Comparison of ENCODE assay signal across 8 cellular contexts in genomic region chr10:13099144-13099665, GRCh38. TPM values are rescaled to one million over a fixed set of nuclear protein-coding genes. Genes with fewer than 3 reads are reported as not detected.
DNase-seq lines count a peak whose midpoint lies in the region; ATAC-seq, FAIRE-seq and TF ChIP-seq lines count a peak whose summit lies in the region.

No MANE protein-coding gene starts in this region.

- DNase-seq in GM10248 (ENCODE audit: extremely low spot score) (peak; percentile 74), GM23338 (ENCODE audit: low spot score) (peak; percentile 93), Karpas-422 (no peak), SK-N-SH (peak; percentile 74), GM12878 (ENCODE audit: low read depth, low spot score) (no peak), hippocampal formation (lab: John Stamatoyannopoulos, UW) (peak; percentile 67 to 78), cortex of kidney (lab: John Stamatoyannopoulos, UW) (no peak)

- TF ChIP-seq POLR2A in GM12878 (IDR thresholded peaks at IDR 0.05; ENCODE audit: low read depth, low read length), result no peak

- no TSS peak for BruUV-seq in GM12878 (replicated peaks; lab: Mats Ljungman, UMichigan)

- POLR2A ChIA-PET in GM10248 (lab: Yijun Ruan, JAX) (no interaction called here), SK-N-SH (lab: Yijun Ruan, JAX) (no interaction called here), GM12878 (lab: Charles Lee) (interaction anchor here (0.6 to 1.0 kb wide), 2 partner anchors 203 to 317 kb away, joined by 3 to 4 read pairs; no protein-coding TSS in a partner anchor)

- H3K9ac ChIP-seq in Karpas-422 (ENCODE audit: low read length) (no peak overlapping the region; the same call in 1 of the 2 replicates), SK-N-SH (peak overlapping the region; percentile 85), GM12878 (ENCODE audit: control insufficient read depth, insufficient read depth, low read length) (peak overlapping the region; percentile 14; the same call in 1 of the 2 replicates), rectal smooth muscle tissue (ENCODE audit: low read length) (no peak overlapping the region)

- H3K36me3 ChIP-seq in GM23338 (ENCODE audit: insufficient read depth), result no peaks in the 10 kb centered on the region; the same call in 1 of the 2 replicates
- no peaks in the 10 kb centered on the region for H3K36me3 ChIP-seq in Karpas-422 (ENCODE audit: insufficient read depth, low read length)
- H3K36me3 ChIP-seq in SK-N-SH (replicated peaks in 1 of 2; ENCODE audit: control insufficient read depth in 1 of 2, insufficient read depth in 2 of 2, low read length in 1 of 2), result no peaks in the 10 kb centered on the region
- H3K36me3 ChIP-seq in GM12878 (ENCODE audit: control insufficient read depth in 2 of 2, insufficient read depth in 2 of 2, low read length in 1 of 2), result no peaks in the 10 kb centered on the region
- no peaks in the 10 kb centered on the region for H3K36me3 ChIP-seq in rectal smooth muscle tissue (ENCODE audit: control insufficient read depth, insufficient read depth, low read length)

- H3K4me3 Mint-ChIP-seq in GM23338, result peak overlapping the region; percentile 85

- 1% methylated on average over 14 of the region's 14 CpGs for WGBS in SK-N-SH (ENCODE audit: low lambda C conversion rate)
- 2% methylated on average over 12 of the region's 14 CpGs for WGBS in GM12878 (ENCODE audit: insufficient coverage, insufficient replicate concordance, low lambda C conversion rate, missing lambda C conversion rate)

- RAD21 ChIA-PET in GM12878 (lab: Charles Lee; ENCODE audit: unreplicated experiment), result interaction anchor here (0.6 to 1.4 kb wide), 9 partner anchors 16 to 884 kb away, joined by 3 to 6 read pairs (median 3); no protein-coding TSS in a partner anchor

- H3K27me3 ChIP-seq in GM23338 (ENCODE audit: insufficient read depth) (peaks cover 12% of the 10 kb centered on the region), Karpas-422 (ENCODE audit: low read length) (no peaks in the 10 kb centered on the region), SK-N-SH (ENCODE audit: insufficient read depth) (no peaks in the 10 kb centered on the region), GM12878 (replicated peaks in 1 of 2; ENCODE audit: control insufficient read depth in 2 of 2, insufficient read depth in 2 of 2, low read length in 1 of 2) (no peaks in the 10 kb centered on the region), rectal smooth muscle tissue (ENCODE audit: control insufficient read depth, insufficient read depth, low read length) (no peaks in the 10 kb centered on the region)

- H3K27ac ChIP-seq in GM23338 (ENCODE audit: low read depth), result peak overlapping the region; percentile 90
- no peak overlapping the region for H3K27ac ChIP-seq in Karpas-422 (ENCODE audit: low read length)
- peak overlapping the region; percentile 80 to 93 for H3K27ac ChIP-seq in SK-N-SH (ENCODE audit: low read depth in 2 of 2, low read length in 1 of 2)
- H3K27ac ChIP-seq in GM12878 (ENCODE audit: control insufficient read depth, insufficient read depth), result peak overlapping the region; percentile 22; the same call in 1 of the 2 replicates
- H3K27ac ChIP-seq in rectal smooth muscle tissue (ENCODE audit: low read depth, low read length), result peak overlapping the region; percentile 91

- TF ChIP-seq CTCF in GM10248 (IDR thresholded peaks at IDR 0.05; ENCODE audit: control extremely low read depth, extremely low read depth, low read depth, missing control alignments) (peak; percentile 60), GM23338 (conservative IDR thresholded peaks at IDR 0.05; ENCODE audit: low read depth in 2 of 2) (peak; percentile 36 to 67), SK-N-SH (IDR thresholded peaks at IDR 0.05) (peak; percentile 31), GM12878 (IDR thresholded peaks at IDR 0.05 in 2 of 3, conservative IDR thresholded peaks at IDR 0.05 in 1 of 3; ENCODE audit: control insufficient read depth in 2 of 3, extremely low read depth in 1 of 3, insufficient read depth in 1 of 3, low read depth in 3 of 3, low read length in 3 of 3) (peak; percentile 51 to 59 (median 57))

- SMC1A ChIA-PET in GM12878 (lab: Charles Lee; ENCODE audit: uncharacterized antibody, unreplicated experiment), result interaction anchor here (1.0 to 1.3 kb wide), 4 partner anchors 62 to 490 kb away, joined by 3 to 4 read pairs (median 3); partner anchors contain the start of genes MCM10 and PHYH

- H3K79me2 ChIP-seq in GM23338 (replicated peaks; ENCODE audit: insufficient read depth) (no peaks in the 10 kb centered on the region), Karpas-422 (ENCODE audit: low read length) (no peaks in the 10 kb centered on the region), SK-N-SH (ENCODE audit: insufficient read depth) (peaks cover 35% of the 10 kb centered on the region), GM12878 (ENCODE audit: control insufficient read depth, insufficient read depth, low read length) (peaks cover 19% of the 10 kb centered on the region)

- in situ Hi-C loops in GM12878 (cut with MboI), result no loop called here

- H2AFZ ChIP-seq in GM23338 (peak overlapping the region; percentile 83), Karpas-422 (ENCODE audit: low read length) (0 out of 2 replicates have a peak overlapping the region, but pooled peaks have one; percentile 41), SK-N-SH (ENCODE audit: low read depth) (peak overlapping the region; percentile 96), GM12878 (ENCODE audit: control insufficient read depth, low read depth, low read length) (peak overlapping the region; percentile 54)

- H3K4me1 Mint-ChIP-seq in GM23338, result peaks cover 8% of the 10 kb centered on the region

- H3K4me3 ChIP-seq in GM23338 (peak overlapping the region; percentile 74), Karpas-422 (ENCODE audit: low read length) (peak overlapping the region; percentile 54), SK-N-SH (ENCODE audit: low read depth in 2 of 2, low read length in 1 of 2) (peak overlapping the region; percentile 64 to 80), GM12878 (peak overlapping the region; percentile 98), rectal smooth muscle tissue (ENCODE audit: low read length) (peak overlapping the region; percentile 81)

- H3K36me3 Mint-ChIP-seq in GM23338 (ENCODE audit: low read depth), result no peaks in the 10 kb centered on the region

- TF ChIP-seq RAD21 in SK-N-SH (IDR thresholded peaks at IDR 0.05; ENCODE audit: low read length) (peak; percentile 54; the same call in 1 of the 2 replicates), GM12878 (IDR thresholded peaks at IDR 0.05; ENCODE audit: insufficient read depth, low read depth, low read length) (peak; percentile 36; the same call in 1 of the 2 replicates)

- ATAC-seq in GM23338, result peak; percentile 71
- ATAC-seq in GM12878, result peak; percentile 65

- no peaks in the 10 kb centered on the region; the same call in 2 of the 3 replicates for H3K9me3 Mint-ChIP-seq in GM23338

- CTCF ChIA-PET in GM10248 (lab: Yijun Ruan, JAX) (interaction anchor here (0.7 to 2.7 kb wide), 15 partner anchors 10 to 1316 kb away, joined by 3 to 14 read pairs (median 4); partner anchors contain the start of gene MCM10), SK-N-SH (lab: Yijun Ruan, JAX) (interaction anchor here (0.7 to 4.5 kb wide), 36 partner anchors 8 to 884 kb away, joined by 3 to 29 read pairs (median 4); no protein-coding TSS in a partner anchor), GM12878 (lab: Yijun Ruan, JAX) (interaction anchor here (0.7 to 2.3 kb wide), 15 partner anchors 10 to 933 kb away, joined by 3 to 19 read pairs (median 3); partner anchors contain the start of gene PHYH)

- intact Hi-C loops in GM12878 (cut with micrococcal nuclease; ENCODE audit: unreplicated experiment), result no loop called here

- peak overlapping the region; percentile 87 for H3K4me2 ChIP-seq in GM23338
- H3K4me2 ChIP-seq in Karpas-422 (ENCODE audit: low read depth, low read length, poor library complexity, severe bottlenecking), result peak overlapping the region; percentile 59
- peak overlapping the region; percentile 88 for H3K4me2 ChIP-seq in SK-N-SH
- H3K4me2 ChIP-seq in GM12878 (ENCODE audit: control insufficient read depth, insufficient read depth), result peak overlapping the region; percentile 73

- peaks cover 11% of the 10 kb centered on the region for H3K27me3 Mint-ChIP-seq in GM23338 (ENCODE audit: insufficient read depth, low read depth, poor library complexity)

- H3K9me2 ChIP-seq in GM23338 (ENCODE audit: insufficient read depth) (0 out of 2 replicates have a peak, but pooled peaks cover 3% of the 10 kb centered on the region), Karpas-422 (replicated peaks; ENCODE audit: insufficient read depth, low read length) (no peaks in the 10 kb centered on the region), SK-N-SH (no peaks in the 10 kb centered on the region)

- H3F3A ChIP-seq in GM23338 (replicated peaks; ENCODE audit: low read depth) (no peaks in the 10 kb centered on the region), SK-N-SH (replicated peaks; ENCODE audit: insufficient read depth) (peaks cover 7% of the 10 kb centered on the region)

- peak overlapping the region; percentile 80 for H3K27ac Mint-ChIP-seq in GM23338

- no peaks in the 10 kb centered on the region; the same call in 1 of the 2 replicates for H4K20me1 ChIP-seq in GM23338 (replicated peaks; ENCODE audit: insufficient read depth)
- H4K20me1 ChIP-seq in Karpas-422 (ENCODE audit: insufficient read depth, low read depth, low read length), result no peaks in the 10 kb centered on the region
- H4K20me1 ChIP-seq in SK-N-SH (ENCODE audit: insufficient read depth), result no peaks in the 10 kb centered on the region
- H4K20me1 ChIP-seq in GM12878 (ENCODE audit: control insufficient read depth, insufficient read depth), result no peaks in the 10 kb centered on the region

- peak; percentile 82 for FAIRE-seq in GM12878 (lab: Jason Lieb, UNC)

- no peak for TF ChIP-seq EP300 in SK-N-SH (IDR thresholded peaks at IDR 0.05; ENCODE audit: borderline replicate concordance in 1 of 2, low read depth in 1 of 2, low read length in 1 of 2)
- no peak for TF ChIP-seq EP300 in GM12878 (IDR thresholded peaks at IDR 0.05; ENCODE audit: borderline replicate concordance in 1 of 2, control insufficient read depth in 1 of 2, low read depth in 2 of 2, low read length in 2 of 2)

- H3K4me1 ChIP-seq in GM23338 (ENCODE audit: insufficient read depth) (peaks cover 5% of the 10 kb centered on the region; the same call in 1 of the 2 replicates), Karpas-422 (ENCODE audit: low read length) (peaks cover 4% of the 10 kb centered on the region), SK-N-SH (ENCODE audit: control insufficient read depth in 1 of 2, insufficient read depth in 2 of 2, low read depth in 1 of 2, low read length in 1 of 2) (peaks cover 3 to 7% of the 10 kb centered on the region in 2 experiments; a peak in 1 of 4 replicates), GM12878 (ENCODE audit: control insufficient read depth, insufficient read depth, low read length) (peaks cover 8% of the 10 kb centered on the region), rectal smooth muscle tissue (ENCODE audit: control insufficient read depth, insufficient read depth, low read length) (peaks cover 5% of the 10 kb centered on the region)

- H3K9me3 ChIP-seq in Karpas-422 (ENCODE audit: low read length) (no peaks in the 10 kb centered on the region), SK-N-SH (no peaks in the 10 kb centered on the region), GM12878 (replicated peaks; ENCODE audit: control insufficient read depth, insufficient read depth, low read length) (no peaks in the 10 kb centered on the region)

RNA-seq across cellular contexts. Expression of gene OPTN, which starts 0.8 kb away (rescaled TPM):
- 6.0 and 6.8 TPM in 2 replicates for total RNA-seq in GM23338 (2014; rRNA removed; shearing (Covaris generic))
- polyA plus RNA-seq in GM23338 (2016; fragmentation: Nextera tagmentation; extraction: Ambion mirVana), result 11.0 and 13.0 TPM in 2 replicates
- total RNA-seq in Karpas-422 (2014; rRNA removed; shearing (Covaris generic); ENCODE audit: low replicate concordance), result 0.40 and 0.56 TPM in 2 replicates
- 21.6 and 22.4 TPM in 2 replicates for polyA plus RNA-seq in SK-N-SH (2012; rRNA removed)
- 28.5 and 33.6 TPM in 2 replicates for polyA plus RNA-seq in SK-N-SH (2012; cell fraction: cytosol; rRNA removed)
- 38.2 and 39.0 TPM in 2 replicates for polyA plus RNA-seq in SK-N-SH (2012; cell fraction: nucleus; rRNA removed)
- 38.6 and 39.9 TPM in 2 replicates for total RNA-seq in GM12878 (2013; cell fraction: nucleolus; rRNA removed)
- total RNA-seq in GM12878 (2014; rRNA removed), result 20.0 and 26.9 TPM in 2 replicates
- 25.0 and 28.1 TPM in 2 replicates for total RNA-seq in GM12878 (2014; rRNA removed; fragmentation: Illumina TruSeq; extraction: Trizol)
- 34.0 and 34.8 TPM in 2 replicates for total RNA-seq in GM12878 (2021)
- polyA plus RNA-seq in GM12878 (2011; ENCODE audit: low read depth), result 21.7 TPM
- polyA plus RNA-seq in GM12878 (2011; rRNA removed), result 42.4 and 52.7 TPM in 2 replicates
- polyA plus RNA-seq in GM12878 (2011; cell fraction: cytosol; rRNA removed), result 15.6 and 19.0 TPM in 2 replicates
- polyA plus RNA-seq in GM12878 (2011; cell fraction: nucleus; rRNA removed), result 30.3 and 34.8 TPM in 2 replicates
- polyA plus RNA-seq in GM12878 (2012), result 42.8 and 49.7 TPM in 2 replicates
- polyA plus RNA-seq in GM12878 (2014; fragmentation: Illumina TruSeq; extraction: Trizol), result 26.1 and 28.1 TPM in 2 replicates
- polyA plus RNA-seq in GM12878 (2014; fragmentation: Nextera tagmentation; extraction: Ambion mirVana), result 10 to 100 TPM; 15.2 to 22.3 TPM
- polyA plus RNA-seq in GM12878 (2014; rRNA removed), result 20.2 and 25.9 TPM in 2 replicates
- 10 to 100 TPM; 30.6 to 32.3 TPM for polyA plus RNA-seq in GM12878 (2016; fragmentation: Nextera tagmentation; extraction: Ambion mirVana)
- polyA minus RNA-seq in GM12878 (2011; rRNA and poly(A)+ RNA removed), result 20.2 and 33.3 TPM in 2 replicates
- polyA minus RNA-seq in GM12878 (2011; cell fraction: cytosol; rRNA and poly(A)+ RNA removed), result 8.3 and 8.8 TPM in 2 replicates
- polyA minus RNA-seq in GM12878 (2011; cell fraction: nucleus; rRNA and poly(A)+ RNA removed), result 12.0 and 16.3 TPM in 2 replicates

Comparison
In these comparisons a context has a peak if more than half of its experiments do, and no peak if none do; other contexts are left out.
1. DNase-seq: peak in GM10248 (single experiment), GM23338 (single experiment), SK-N-SH (single experiment) and hippocampal formation (2 of 2); none in Karpas-422 (single experiment), GM12878 (single experiment) and cortex of kidney (single experiment).
2. H2AFZ ChIP-seq: peak in every context shown above with its lines; median percentile 96 in SK-N-SH; 83 in GM23338; 54 in GM12878; 41 in Karpas-422.
3. H3K9ac ChIP-seq: peak in SK-N-SH (single experiment) and GM12878 (single experiment); none in Karpas-422 (single experiment) and rectal smooth muscle tissue (single experiment).
4. Peak in every context shown above with its lines, with median percentiles within 50 percentile points of each other: CTCF ChIP-seq, H3K4me2 ChIP-seq and H3K4me3 ChIP-seq.